18 cellular contexts compared by ENCODE assay signal in the genomic region with DNA sequence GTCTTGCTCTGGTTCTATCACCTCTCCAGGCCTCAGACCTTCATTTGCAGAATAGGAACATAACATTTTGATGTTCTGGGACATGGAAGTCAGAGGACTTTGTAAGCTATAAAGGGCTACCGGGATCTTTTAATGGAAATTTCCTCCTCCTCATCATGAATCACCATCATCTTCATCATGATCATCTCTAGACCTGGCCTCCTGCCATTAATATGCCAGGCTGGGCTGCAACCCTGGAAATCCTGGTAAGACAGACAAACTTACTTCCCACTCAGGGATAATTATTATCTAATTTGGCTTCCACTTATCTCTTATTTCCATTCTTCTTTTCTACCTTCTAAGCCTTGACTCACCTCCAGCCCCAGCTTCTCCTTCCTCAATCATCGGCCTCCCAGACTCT. TPM values are rescaled to one million over a fixed set of nuclear protein-coding genes. Genes with fewer than 3 reads are reported as not detected.
DNase-seq lines count a peak whose midpoint lies in the region; ATAC-seq and TF ChIP-seq lines count a peak whose summit lies in the region.
"Had no signal": no experiment of that assay in that cellular context is flagged by ENCODE, and none has a peak within 500 bp of the region (broad histone marks: within the 10 kb centered on the region; RNA-seq: fewer than 3 reads in every experiment).

No MANE protein-coding gene starts in this region.

- TF ChIP-seq CTCF in HEK293 (tag by site-specific recombination; IDR thresholded peaks at IDR 0.05): no peak
- no peak for TF ChIP-seq CTCF in endodermal cell (conservative IDR thresholded peaks at IDR 0.05)

- H3K9me3 Mint-ChIP-seq in endodermal cell: peaks cover 22% of the 10 kb centered on the region

- no peaks in the 10 kb centered on the region for H3K36me3 Mint-ChIP-seq in endodermal cell (ENCODE audit: low read depth)
- H3K36me3 Mint-ChIP-seq: IgD-negative memory B cell had no signal

- 94% methylated on average over 2 of the region's 2 CpGs; no CpG with 5 or more reads in 1 of the 2 experiments for WGBS in endodermal cell (ENCODE audit: insufficient coverage in 1 of 2, insufficient read length in 1 of 2), 2 experiments

- peaks cover 12% of the 10 kb centered on the region for H3K4me1 Mint-ChIP-seq in endodermal cell

- intact Hi-C loops in sciatic nerve (cut with DNase I): no loop called here

- H3K9ac ChIP-seq in endodermal cell (ENCODE audit: extremely low read depth, low read length, poor library complexity, severe bottlenecking): no peak overlapping the region

- POLR2A ChIA-PET in HEK293 (lab: Yijun Ruan, JAX): no interaction called here

- H3K27ac ChIP-seq in HEK293 (ENCODE audit: extremely low read depth, low read depth, low read length) (no peak overlapping the region), endodermal cell (ENCODE audit: low read depth, low read length) (no peak overlapping the region)

- H3K4me3 ChIP-seq in HEK293 (ENCODE audit: low read depth, low read length) (no peak overlapping the region), endodermal cell (ENCODE audit: low read length) (no peak overlapping the region)

- no peaks in the 10 kb centered on the region for H3K27me3 Mint-ChIP-seq in endodermal cell (ENCODE audit: insufficient read depth)

- ATAC-seq in sciatic nerve (no peak), HG02763 (IDR thresholded peaks at IDR 0.05; ENCODE audit: unreplicated experiment) (no peak)

- CTCF ChIA-PET in HEK293 (lab: Yijun Ruan, JAX): interaction anchor here (0.8 to 1.3 kb wide), 6 partner anchors 11 to 62 kb away, joined by 3 to 6 read pairs (median 4); a partner anchor contains a TSS

- H3K27me3 ChIP-seq in endodermal cell (ENCODE audit: control insufficient read depth, insufficient read depth, low read length, poor library complexity, severe bottlenecking): no peaks in the 10 kb centered on the region

- peak; percentile 9 for DNase-seq in RKO (ENCODE audit: low spot score)
- peak; percentile 13 for DNase-seq in endodermal cell
- peak; percentile 13 for DNase-seq in sciatic nerve (ENCODE audit: low spot score)
- DNase-seq in DMS153 (lab: John Stamatoyannopoulos, UW): no peak
- no peak for DNase-seq in DMS79 (lab: John Stamatoyannopoulos, UW)
- DNase-seq in OCI-M1 (lab: John Stamatoyannopoulos, UW): no peak
- DNase-seq: DMS 273 treated with DMSO at 0.1 percent for 48 hours; EL; HFFc6; NCI-H1417; NCI-H1930; NCI-H2171; NCI-H446 treated with DMSO at 0.1 percent for 48 hours; NK-92 treated with Interleukin-12 subunit alpha and Interleukin-12 subunit beta, amount 100 ng/mL, for 24 hours; SHP77 treated with DMSO at 0.1 percent for 48 hours had no signal

- peaks cover 10% of the 10 kb centered on the region for H3K4me1 ChIP-seq in HEK293 (ENCODE audit: control insufficient read depth, insufficient read depth, low read length)
- H3K4me1 ChIP-seq in endodermal cell (ENCODE audit: control insufficient read depth, insufficient read depth, low read length): peaks cover 9% of the 10 kb centered on the region

- H3K36me3 ChIP-seq in HEK293 (ENCODE audit: control insufficient read depth in 2 of 2, insufficient read depth in 1 of 2, low read length in 2 of 2): no peaks in the 10 kb centered on the region
- no peaks in the 10 kb centered on the region for H3K36me3 ChIP-seq in endodermal cell (ENCODE audit: control insufficient read depth, insufficient read depth, low read length)

- H3K27ac Mint-ChIP-seq in endodermal cell: no peak overlapping the region
- H3K27ac Mint-ChIP-seq: HFFc6 had no signal

- no peak overlapping the region for H3K4me3 Mint-ChIP-seq in endodermal cell
- H3K4me3 Mint-ChIP-seq: HFFc6, IgD-negative memory B cell had no signal

- no peaks in the 10 kb centered on the region for H3K9me3 ChIP-seq in HEK293 (ENCODE audit: control insufficient read depth, insufficient read depth, low read depth, low read length)
- H3K9me3 ChIP-seq in endodermal cell (ENCODE audit: control insufficient read depth, low read length): peaks cover 17% of the 10 kb centered on the region

TF ChIP-seq in HEK293, 187 proteins besides CTCF, POLR2A, EP300 and RAD21:
- TF ChIP-seq, protein P1, sequence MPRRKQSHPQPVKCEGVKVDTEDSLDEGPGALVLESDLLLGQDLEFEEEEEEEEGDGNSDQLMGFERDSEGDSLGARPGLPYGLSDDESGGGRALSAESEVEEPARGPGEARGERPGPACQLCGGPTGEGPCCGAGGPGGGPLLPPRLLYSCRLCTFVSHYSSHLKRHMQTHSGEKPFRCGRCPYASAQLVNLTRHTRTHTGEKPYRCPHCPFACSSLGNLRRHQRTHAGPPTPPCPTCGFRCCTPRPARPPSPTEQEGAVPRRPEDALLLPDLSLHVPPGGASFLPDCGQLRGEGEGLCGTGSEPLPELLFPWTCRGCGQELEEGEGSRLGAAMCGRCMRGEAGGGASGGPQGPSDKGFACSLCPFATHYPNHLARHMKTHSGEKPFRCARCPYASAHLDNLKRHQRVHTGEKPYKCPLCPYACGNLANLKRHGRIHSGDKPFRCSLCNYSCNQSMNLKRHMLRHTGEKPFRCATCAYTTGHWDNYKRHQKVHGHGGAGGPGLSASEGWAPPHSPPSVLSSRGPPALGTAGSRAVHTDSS (tag by site-specific recombination; IDR thresholded peaks at IDR 0.05): 0 out of 2 replicates have a peak, but pooled peaks have one; percentile 38
- TF ChIP-seq ZNF48 (tag by site-specific recombination; IDR thresholded peaks at IDR 0.05): no peak
- TF ChIP-seq ZNF341 (tag by site-specific recombination; IDR thresholded peaks at IDR 0.05; ENCODE audit: low read depth): no peak
- TF ChIP-seq ZBTB1 (tag by site-specific recombination; IDR thresholded peaks at IDR 0.05): no peak
- TF ChIP-seq, protein P2, sequence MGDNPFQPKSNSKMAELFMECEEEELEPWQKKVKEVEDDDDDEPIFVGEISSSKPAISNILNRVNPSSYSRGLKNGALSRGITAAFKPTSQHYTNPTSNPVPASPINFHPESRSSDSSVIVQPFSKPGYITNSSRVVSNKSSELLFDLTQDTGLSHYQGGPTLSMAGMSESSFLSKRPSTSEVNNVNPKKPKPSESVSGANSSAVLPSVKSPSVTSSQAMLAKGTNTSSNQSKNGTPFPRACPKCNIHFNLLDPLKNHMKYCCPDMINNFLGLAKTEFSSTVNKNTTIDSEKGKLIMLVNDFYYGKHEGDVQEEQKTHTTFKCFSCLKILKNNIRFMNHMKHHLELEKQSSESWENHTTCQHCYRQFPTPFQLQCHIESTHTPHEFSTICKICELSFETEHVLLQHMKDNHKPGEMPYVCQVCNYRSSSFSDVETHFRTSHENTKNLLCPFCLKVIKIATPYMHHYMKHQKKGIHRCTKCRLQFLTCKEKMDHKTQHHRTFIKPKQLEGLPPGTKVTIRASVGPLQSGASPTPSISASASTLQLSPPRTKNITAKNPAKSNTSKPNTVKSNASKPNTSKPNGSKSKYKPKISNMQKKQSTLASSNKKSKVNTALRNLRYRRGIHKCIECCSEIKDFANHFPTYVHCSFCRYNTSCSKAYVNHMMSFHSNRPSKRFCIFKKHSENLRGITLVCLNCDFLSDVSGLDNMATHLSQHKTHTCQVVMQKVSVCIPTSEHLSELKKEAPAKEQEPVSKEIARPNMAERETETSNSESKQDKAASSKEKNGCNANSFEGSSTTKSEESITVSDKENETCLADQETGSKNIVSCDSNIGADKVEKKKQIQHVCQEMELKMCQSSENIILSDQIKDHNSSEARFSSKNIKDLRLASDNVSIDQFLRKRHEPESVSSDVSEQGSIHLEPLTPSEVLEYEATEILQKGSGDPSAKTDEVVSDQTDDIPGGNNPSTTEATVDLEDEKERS (tag by site-specific recombination; IDR thresholded peaks at IDR 0.05): no peak
- no peak for TF ChIP-seq ZNF174 (tag by site-specific recombination; IDR thresholded peaks at IDR 0.05)

RNA-seq across cellular contexts. Expression of a gene that starts 41.0 kb away (rescaled TPM):
- total RNA-seq in endodermal cell (10 to 100 TPM; 53.6 to 58.8 TPM), sciatic nerve (29.7 TPM)
- 50.7 TPM for polyA plus RNA-seq in endodermal cell (2013, experiment 1 of 2)
- 50.8 TPM for polyA plus RNA-seq in endodermal cell (2013, experiment 2 of 2)

RNA-seq across cellular contexts. Expression of a gene that starts 41.4 kb away (rescaled TPM):
- total RNA-seq in endodermal cell: 100 to 1,000 TPM; 163 to 254 TPM
- polyA plus RNA-seq in endodermal cell (2013, experiment 1 of 2): 129 TPM
- polyA plus RNA-seq in endodermal cell (2013, experiment 2 of 2): 99.2 TPM
- total RNA-seq in sciatic nerve: 155 TPM

Comparison
In these comparisons a context has a peak if more than half of its experiments do, and no peak if none do; other contexts are left out.
1. DNase-seq: peak in RKO (single experiment), endodermal cell (single experiment) and sciatic nerve (single experiment); none in DMS153 (single experiment), DMS79 (single experiment) and OCI-M1 (single experiment).